In the genomic region with DNA sequence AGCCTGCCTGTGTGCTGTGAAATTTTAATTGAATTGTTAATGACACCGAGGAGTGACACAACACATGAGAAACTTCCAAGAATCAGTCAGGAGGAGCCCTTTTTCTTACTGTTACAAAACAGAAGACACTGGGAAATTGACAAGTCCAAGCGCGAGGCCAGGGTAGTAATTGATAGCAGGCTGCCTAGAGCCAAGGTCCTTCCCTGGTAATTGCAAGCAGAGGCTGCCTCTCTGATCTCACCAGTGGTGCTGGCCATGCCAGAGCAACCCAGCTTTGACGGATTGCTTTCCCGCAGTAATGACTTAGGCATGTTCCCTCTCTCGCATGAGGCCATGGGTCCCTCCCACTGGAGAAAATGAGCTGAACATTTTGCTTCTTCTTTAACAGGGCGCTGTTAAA, we compare ENCODE assay signal across 15 cellular contexts.
DNase-seq lines count a peak whose midpoint lies in the region; TF ChIP-seq lines count a peak whose summit lies in the region.
"Had no signal": no experiment of that assay in that cellular context is flagged by ENCODE, and none has a peak within 500 bp of the region (broad histone marks: within the 10 kb centered on the region; RNA-seq: fewer than 3 reads in every experiment).

No MANE protein-coding gene starts in this region.

- no peak for TF ChIP-seq POLR2A in tibial nerve (IDR thresholded peaks at IDR 0.05)

- no peak overlapping the region for H3K4me3 ChIP-seq in MG63
- no peak overlapping the region for H3K4me3 ChIP-seq in tibial nerve
- H3K4me3 ChIP-seq: right lobe of liver, SK-N-MC had no signal

- TF ChIP-seq EP300 in tibial nerve (IDR thresholded peaks at IDR 0.05), result peak in 1 of 2 donors; percentile 65

- TF ChIP-seq CTCF in mesothelial cell of epicardium (IDR thresholded peaks at IDR 0.05; ENCODE audit: unreplicated experiment) (no peak), tibial nerve (IDR thresholded peaks at IDR 0.05) (no peak)

- H3K36me3 ChIP-seq in MG63, result no peaks in the 10 kb centered on the region
- H3K36me3 ChIP-seq in tibial nerve, result no peaks in the 10 kb centered on the region
- H3K36me3 ChIP-seq: right lobe of liver had no signal

- H3K27me3 ChIP-seq in MG63 (no peaks in the 10 kb centered on the region), tibial nerve (no peaks in the 10 kb centered on the region)
- H3K27me3 ChIP-seq: right lobe of liver had no signal

- 55 to 64% methylated on average over 7 of the region's 7 CpGs for WGBS in tibial nerve, 2 donors

- no peak overlapping the region for H3K4me3 Mint-ChIP-seq in mesothelial cell of epicardium
- H3K4me3 Mint-ChIP-seq: activated CD8-positive, alpha-beta T cell treated with anti-CD3 and anti-CD28 coated beads for 36 hours had no signal

- H3K27ac ChIP-seq in tibial nerve, result peak overlapping the region in 1 of 4 donors; percentile 9
- H3K27ac ChIP-seq: right lobe of liver, SK-N-MC had no signal

- H3K27ac Mint-ChIP-seq in mesothelial cell of epicardium, result peak overlapping the region; percentile 52
- H3K27ac Mint-ChIP-seq: activated CD8-positive, alpha-beta T cell treated with anti-CD3 and anti-CD28 coated beads for 36 hours; activated naive CD4-positive, alpha-beta T cell treated with anti-CD3 and anti-CD28 coated beads, Interleukin-2, amount 50 U/mL, for 72 hours had no signal

- H3K9me3 ChIP-seq in MG63 (no peaks in the 10 kb centered on the region), tibial nerve (no peaks in the 10 kb centered on the region)
- H3K9me3 ChIP-seq: right lobe of liver had no signal

- H3K4me1 ChIP-seq in tibial nerve, result peaks cover 0 to 43% (median 0%) of the 10 kb centered on the region in 4 donors

- no peaks in the 10 kb centered on the region for H3K36me3 Mint-ChIP-seq in mesothelial cell of epicardium
- H3K36me3 Mint-ChIP-seq: activated naive CD4-positive, alpha-beta T cell treated with anti-CD3 and anti-CD28 coated beads, Interleukin-2, amount 50 U/mL, for 72 hours had no signal

- peaks cover 18% of the 10 kb centered on the region for H3K27me3 Mint-ChIP-seq in mesothelial cell of epicardium (ENCODE audit: low read depth)

- peaks cover 76% of the 10 kb centered on the region for H3K4me1 Mint-ChIP-seq in mesothelial cell of epicardium

- H3K9me3 Mint-ChIP-seq in mesothelial cell of epicardium, result no peaks in the 10 kb centered on the region
- H3K9me3 Mint-ChIP-seq: activated CD8-positive, alpha-beta T cell treated with anti-CD3 and anti-CD28 coated beads for 36 hours; activated naive CD4-positive, alpha-beta T cell treated with anti-CD3 and anti-CD28 coated beads, Interleukin-2, amount 50 U/mL, for 72 hours had no signal

- peak; percentile 59 for DNase-seq in MG63
- peak; percentile 41 for DNase-seq in epidermal melanocyte (ENCODE audit: insufficient read length, low spot score)
- peak in 1 of 2 experiments; percentile 53 for DNase-seq in mesothelial cell of epicardium (ENCODE audit: low spot score in 2 of 2, unreplicated experiment in 2 of 2)
- DNase-seq in tibial nerve (ENCODE audit: low spot score in 2 of 2), result peak; percentile 35 to 47
- DNase-seq in NK-92 treated with Interleukin-12 subunit alpha and Interleukin-12 subunit beta, amount 100 ng/mL, for 24 hours (lab: John Stamatoyannopoulos, UW), result no peak
- DNase-seq in 8988T, result no peak
- no peak for DNase-seq in Ammon's horn (ENCODE audit: low spot score)
- DNase-seq: activated CD8-positive, alpha-beta T cell treated with anti-CD3 and anti-CD28 coated beads for 36 hours; DND-41; GOT3; Kasumi-1; NCI-H510A; right lobe of liver had no signal

Comparison
In these comparisons a context has a peak if more than half of its experiments do, and no peak if none do; other contexts are left out.
1. DNase-seq: peak in MG63 (single experiment), epidermal melanocyte (single experiment) and tibial nerve (2 of 2); none in NK-92 treated with Interleukin-12 subunit alpha and Interleukin-12 subunit beta, amount 100 ng/mL, for 24 hours (single experiment), 8988T (single experiment) and Ammon's horn (single experiment).